In the genomic region with DNA sequence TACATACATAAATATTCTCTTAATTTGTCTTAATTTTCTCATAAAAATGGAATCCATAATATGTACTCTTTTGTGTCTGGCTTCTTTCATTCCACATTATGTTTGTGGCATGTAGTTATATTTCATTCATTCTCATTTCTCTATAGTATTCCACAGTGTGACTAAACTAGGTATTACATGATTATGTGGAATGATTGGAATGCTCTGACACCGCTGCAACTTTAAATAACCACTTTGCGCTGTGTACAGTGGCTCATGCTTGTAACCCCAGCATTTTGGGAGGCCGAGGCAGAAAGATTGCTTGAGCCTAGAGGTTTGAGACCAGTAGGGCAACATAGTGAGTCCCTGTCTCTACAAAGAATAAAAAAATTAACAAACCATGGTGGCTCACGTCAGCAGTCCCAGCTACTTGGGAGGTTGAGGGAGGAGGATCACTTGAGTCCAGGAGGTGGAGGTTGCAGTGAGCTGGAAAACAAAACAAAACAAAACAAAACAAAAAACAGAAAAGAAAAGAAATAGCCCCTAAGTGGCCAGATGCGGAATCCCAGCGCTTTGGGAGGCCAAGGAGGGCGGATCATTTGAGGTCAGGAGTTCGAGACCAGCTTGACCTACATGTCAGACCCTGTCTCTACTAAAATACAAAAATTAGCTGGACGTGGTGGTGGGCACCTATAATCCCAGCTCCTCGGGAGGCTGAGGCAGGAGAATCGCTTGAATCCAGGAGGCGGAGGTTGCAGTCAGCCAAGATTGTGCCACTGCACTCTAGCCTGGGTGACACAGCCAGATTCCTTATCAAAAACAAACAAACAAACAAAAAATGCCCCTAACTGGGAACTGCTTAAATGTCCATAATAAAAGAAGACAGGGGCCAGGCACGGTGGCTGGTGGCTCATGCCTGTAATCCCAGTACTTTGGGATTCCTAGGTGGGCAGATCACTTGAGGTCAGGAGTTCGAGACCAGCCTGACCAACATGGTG, we compare ENCODE assay signal across 15 cellular contexts. TPM values are rescaled to one million over a fixed set of nuclear protein-coding genes. Genes with fewer than 3 reads are reported as not detected.
A peak's percentile ranks its signal among the peaks of the same experiment; 100 is the strongest.
DNase-seq lines count a peak whose midpoint lies in the region; ATAC-seq, FAIRE-seq and TF ChIP-seq lines count a peak whose summit lies in the region.
"Had no signal": no experiment of that assay in that cellular context is flagged by ENCODE, and none has a peak within 500 bp of the region (broad histone marks: within the 10 kb centered on the region; RNA-seq: fewer than 3 reads in every experiment).

No MANE protein-coding gene starts in this region.

- peaks cover 18% of the 10 kb centered on the region for H3K4me1 Mint-ChIP-seq in nephron progenitor cell
- H3K4me1 Mint-ChIP-seq: activated naive CD8-positive, alpha-beta T cell treated with anti-CD3 and anti-CD28 coated beads, Interleukin-2, amount 50 U/mL, for 24 hours had no signal

- H3K27ac ChIP-seq in Panc1 (ENCODE audit: low read length) (peak overlapping the region; percentile 66), endothelial cell of umbilical vein (ENCODE audit: insufficient read depth, low read depth, low read length) (no peak overlapping the region)

- H2AFZ ChIP-seq in endothelial cell of umbilical vein (ENCODE audit: low read depth, low read length): no peak overlapping the region

- in situ Hi-C loops in Panc1 (cut with HindIII; ENCODE audit: low pct_unique_long_range_greater_than_20kb, low sequenced_read_pairs): no loop called here

- FAIRE-seq in endothelial cell of umbilical vein (lab: Jason Lieb, UNC) (peak; percentile 42), D721Med (lab: Jason Lieb, UNC) (no peak)
- FAIRE-seq: GM12892 had no signal

- dilution Hi-C loops in endothelial cell of umbilical vein (cut with MboI; ENCODE audit: extremely low pct_ligation_motif_present, low sequenced_read_pairs): no loop called here

- POLR2A ChIA-PET in Panc1 (lab: Charles Lee): interaction anchor here (0.7 to 0.8 kb wide), 2 partner anchors 9 to 50 kb away, joined by 3 to 7 read pairs; a partner anchor contains a TSS
- POLR2A ChIA-PET in endothelial cell of umbilical vein (lab: Charles Lee): interaction anchor here (1.2 to 1.7 kb wide), 2 partner anchors 9 to 10 kb away, joined by 3 to 5 read pairs; a partner anchor contains a TSS

- peak; percentile 91 for ATAC-seq in Panc1
- no peak for ATAC-seq in HG02642 (IDR thresholded peaks at IDR 0.05; ENCODE audit: poor library complexity, unreplicated experiment)
- ATAC-seq: activated naive CD8-positive, alpha-beta T cell treated with anti-CD3 and anti-CD28 coated beads, Interleukin-2, amount 50 U/mL, for 24 hours; esophagus mucosa had no signal

- no peaks in the 10 kb centered on the region for H3K9me1 ChIP-seq in endothelial cell of umbilical vein (replicated peaks; ENCODE audit: control insufficient read depth, extremely low read depth, insufficient read depth, low read length)

- TF ChIP-seq POLR2A in endothelial cell of umbilical vein (IDR thresholded peaks at IDR 0.05; ENCODE audit: low read depth, low read length): no peak

- no peak overlapping the region for H3K4me3 ChIP-seq in Panc1 (ENCODE audit: low read depth in 2 of 2, low read length in 2 of 2)
- no peak overlapping the region for H3K4me3 ChIP-seq in endothelial cell of umbilical vein (replicated peaks in 1 of 3; ENCODE audit: insufficient read depth in 1 of 3, low read depth in 1 of 3, low read length in 3 of 3)
- H3K4me3 ChIP-seq: transverse colon had no signal

- H4K20me1 ChIP-seq in endothelial cell of umbilical vein (replicated peaks; ENCODE audit: control insufficient read depth, extremely low read depth, insufficient read depth, low read length): no peaks in the 10 kb centered on the region

- no peaks in the 10 kb centered on the region for H3K79me2 ChIP-seq in endothelial cell of umbilical vein (ENCODE audit: control insufficient read depth, insufficient read depth, low read length)

- H3K36me3 Mint-ChIP-seq in nephron progenitor cell (ENCODE audit: low read depth): no peaks in the 10 kb centered on the region

- H3K9me3 Mint-ChIP-seq in nephron progenitor cell: no peaks in the 10 kb centered on the region
- H3K9me3 Mint-ChIP-seq: activated naive CD8-positive, alpha-beta T cell treated with anti-CD3 and anti-CD28 coated beads, Interleukin-2, amount 50 U/mL, for 24 hours; T-helper 2 cell treated with Interferon-gamma antibody and Interleukin-4, amounts not matched to agents 5 μg/mL and 100 μg/mL, for 36 hours had no signal

- H3K4me2 ChIP-seq in endothelial cell of umbilical vein (ENCODE audit: insufficient read depth, low read length): no peak overlapping the region

- H3K4me1 ChIP-seq in Panc1 (ENCODE audit: control insufficient read depth, insufficient read depth, low read length): peaks cover 19% of the 10 kb centered on the region
- no peaks in the 10 kb centered on the region for H3K4me1 ChIP-seq in endothelial cell of umbilical vein (ENCODE audit: control insufficient read depth, extremely low read depth, insufficient read depth, low read length)

- no peaks in the 10 kb centered on the region for H3K36me3 ChIP-seq in Panc1 (ENCODE audit: control insufficient read depth, insufficient read depth, low read length)
- no peaks in the 10 kb centered on the region for H3K36me3 ChIP-seq in endothelial cell of umbilical vein (ENCODE audit: control insufficient read depth in 2 of 2, extremely low read depth in 1 of 2, insufficient read depth in 2 of 2, low read length in 2 of 2)
- H3K36me3 ChIP-seq: transverse colon had no signal

- DNase-seq in EL (peak; percentile 92), Panc1 (ENCODE audit: low read depth, low spot score) (peak; percentile 72), endothelial cell of umbilical vein (ENCODE audit: low read depth, low spot score) (no peak), nephron progenitor cell (no peak), D721Med (ENCODE audit: insufficient read length, low spot score) (no peak), DMS79 treated with DMSO at 0.1 percent for 48 hours (lab: John Stamatoyannopoulos, UW) (no peak), NCI-H187 (lab: John Stamatoyannopoulos, UW) (no peak)
- DNase-seq: activated naive CD8-positive, alpha-beta T cell treated with anti-CD3 and anti-CD28 coated beads, Interleukin-2, amount 50 U/mL, for 24 hours; left cardiac atrium; NCI-H1105; transverse colon had no signal

- H3K27me3 Mint-ChIP-seq in nephron progenitor cell (ENCODE audit: low read depth, poor library complexity): peaks cover 5% of the 10 kb centered on the region

- BruUV-seq in Panc1 (replicated peaks; lab: Mats Ljungman, UMichigan): no TSS peak
- no TSS peak for BruUV-seq in endothelial cell of umbilical vein (replicated peaks; lab: Mats Ljungman, UMichigan)

- no peak for TF ChIP-seq CTCF in Panc1 (IDR thresholded peaks at IDR 0.05)
- TF ChIP-seq CTCF in endothelial cell of umbilical vein (IDR thresholded peaks at IDR 0.05; ENCODE audit: extremely low read depth in 1 of 2, insufficient read depth in 1 of 2, low read depth in 1 of 2, low read length in 2 of 2): no peak
- no peak for TF ChIP-seq CTCF in nephron progenitor cell (IDR thresholded peaks at IDR 0.05)
- no peak for TF ChIP-seq CTCF in D721Med (IDR thresholded peaks at IDR 0.05; ENCODE audit: insufficient read depth, missing control alignments)

- intact Hi-C loops in Panc1 (cut with micrococcal nuclease; ENCODE audit: unreplicated experiment): loop anchor here (5.0 kb wide), 1 partner anchor 45 kb away; no protein-coding TSS in a partner anchor
- intact Hi-C loops in endothelial cell of umbilical vein (cut with micrococcal nuclease): no loop called here

- peak overlapping the region; percentile 66 for H3K27ac Mint-ChIP-seq in nephron progenitor cell
- H3K27ac Mint-ChIP-seq: activated naive CD8-positive, alpha-beta T cell treated with anti-CD3 and anti-CD28 coated beads, Interleukin-2, amount 50 U/mL, for 24 hours; T-helper 2 cell treated with Interferon-gamma antibody and Interleukin-4, amounts not matched to agents 5 μg/mL and 100 μg/mL, for 36 hours had no signal

- H3K9ac ChIP-seq in endothelial cell of umbilical vein (replicated peaks; ENCODE audit: extremely low read depth, insufficient read depth, low read length): no peak overlapping the region

- H3K9me3 ChIP-seq in Panc1 (ENCODE audit: control insufficient read depth, insufficient read depth, low read depth, low read length) (no peaks in the 10 kb centered on the region), endothelial cell of umbilical vein (replicated peaks; ENCODE audit: control insufficient read depth, insufficient read depth, low read length) (no peaks in the 10 kb centered on the region)
- H3K9me3 ChIP-seq: transverse colon had no signal

- CTCF ChIA-PET in Panc1 (lab: Charles Lee) (no interaction called here), endothelial cell of umbilical vein (lab: Charles Lee) (interaction anchor here (1.4 to 3.4 kb wide), 7 partner anchors 9 to 122 kb away, joined by 3 to 58 read pairs (median 8); a partner anchor contains a TSS)

- H3K27me3 ChIP-seq in Panc1 (ENCODE audit: control insufficient read depth, insufficient read depth, low read length) (no peaks in the 10 kb centered on the region), endothelial cell of umbilical vein (ENCODE audit: control insufficient read depth in 2 of 2, insufficient read depth in 2 of 2, low read length in 2 of 2) (no peaks in the 10 kb centered on the region)
- H3K27me3 ChIP-seq: transverse colon had no signal

- H3K4me3 Mint-ChIP-seq in nephron progenitor cell: no peak overlapping the region
- H3K4me3 Mint-ChIP-seq: activated naive CD8-positive, alpha-beta T cell treated with anti-CD3 and anti-CD28 coated beads, Interleukin-2, amount 50 U/mL, for 24 hours; T-helper 2 cell treated with Interferon-gamma antibody and Interleukin-4, amounts not matched to agents 5 μg/mL and 100 μg/mL, for 36 hours had no signal

RNA-seq across cellular contexts. Expression of a gene that starts 8.0 kb away (rescaled TPM):
- total RNA-seq in Panc1 (2021; ENCODE audit: unreplicated experiment) (140 TPM), endothelial cell of umbilical vein (219 and 223 TPM in 2 replicates)
- polyA plus RNA-seq in Panc1 (2012; ENCODE audit: insufficient read length): 112 TPM
- polyA plus RNA-seq in endothelial cell of umbilical vein: 145 and 165 TPM in 2 replicates
- polyA plus RNA-seq in endothelial cell of umbilical vein (2011; cell fraction: cytosol; rRNA removed): 219 and 237 TPM in 2 replicates
- 101 and 130 TPM in 2 replicates for polyA plus RNA-seq in endothelial cell of umbilical vein (2011; cell fraction: nucleus; rRNA removed)
- polyA plus RNA-seq in endothelial cell of umbilical vein (2012): 191 and 235 TPM in 2 replicates
- 107 and 111 TPM in 2 replicates for polyA minus RNA-seq in endothelial cell of umbilical vein
- 50.6 TPM for polyA minus RNA-seq in endothelial cell of umbilical vein (2011; cell fraction: cytosol; rRNA and poly(A)+ RNA removed)
- 25.6 and 34.4 TPM in 2 replicates for polyA minus RNA-seq in endothelial cell of umbilical vein (2011; cell fraction: nucleus; rRNA and poly(A)+ RNA removed)

RNA-seq across cellular contexts. Expression of a gene that starts 9.1 kb away (rescaled TPM):
- 42.7 TPM for total RNA-seq in Panc1 (2021; ENCODE audit: unreplicated experiment)
- 18.9 TPM for polyA plus RNA-seq in Panc1 (2012; ENCODE audit: insufficient read length)
- total RNA-seq in endothelial cell of umbilical vein: 56.4 and 63.9 TPM in 2 replicates
- polyA plus RNA-seq in endothelial cell of umbilical vein: 5.5 and 6.2 TPM in 2 replicates
- polyA plus RNA-seq in endothelial cell of umbilical vein (2011; cell fraction: cytosol; rRNA removed): 9.7 and 10.9 TPM in 2 replicates
- polyA plus RNA-seq in endothelial cell of umbilical vein (2011; cell fraction: nucleus; rRNA removed): 20.4 and 22.2 TPM in 2 replicates
- 21.3 and 33.9 TPM in 2 replicates for polyA plus RNA-seq in endothelial cell of umbilical vein (2012)
- 11.9 and 13.3 TPM in 2 replicates for polyA minus RNA-seq in endothelial cell of umbilical vein
- polyA minus RNA-seq in endothelial cell of umbilical vein (2011; cell fraction: cytosol; rRNA and poly(A)+ RNA removed): 9.5 TPM
- 12.1 and 13.1 TPM in 2 replicates for polyA minus RNA-seq in endothelial cell of umbilical vein (2011; cell fraction: nucleus; rRNA and poly(A)+ RNA removed)

Comparison
In these comparisons a context has a peak if more than half of its experiments do, and no peak if none do; other contexts are left out.
1. DNase-seq: peak in EL (single experiment) and Panc1 (single experiment); none in endothelial cell of umbilical vein (single experiment), nephron progenitor cell (single experiment), D721Med (single experiment), DMS79 treated with DMSO at 0.1 percent for 48 hours (single experiment) and NCI-H187 (0 of 2).